ENCODE assay signal across 14 cellular contexts in genomic region chr7:66183700-66184099, GRCh38. TPM values are rescaled to one million over a fixed set of nuclear protein-coding genes. Genes with fewer than 3 reads are reported as not detected.
DNase-seq lines count a peak whose midpoint lies in the region; ATAC-seq, FAIRE-seq and TF ChIP-seq lines count a peak whose summit lies in the region.
"Had no signal": no experiment of that assay in that cellular context is flagged by ENCODE, and none has a peak within 500 bp of the region (broad histone marks: within the 10 kb centered on the region; RNA-seq: fewer than 3 reads in every experiment).

No MANE protein-coding gene starts in this region.

- no peak overlapping the region for H2AFZ ChIP-seq in MM.1S (ENCODE audit: low read length)

- 93 to 100% methylated on average over 1 to 2 of the region's 2 CpGs for WGBS in mesodermal cell (ENCODE audit: insufficient coverage in 2 of 2), 2 experiments

- no peaks in the 10 kb centered on the region for H3F3A ChIP-seq in MM.1S (ENCODE audit: insufficient read depth, low read length)

- H3K9me2 ChIP-seq in MM.1S (replicated peaks; ENCODE audit: insufficient read depth, low read length): no peaks in the 10 kb centered on the region

- peaks cover 0 to 2% (median 0%) of the 10 kb centered on the region in 7 donors for H3K4me1 Mint-ChIP-seq in naive thymus-derived CD4-positive, alpha-beta T cell

- H3K9me3 ChIP-seq in MG63: no peaks in the 10 kb centered on the region
- no peaks in the 10 kb centered on the region for H3K9me3 ChIP-seq in mesodermal cell (ENCODE audit: control insufficient read depth, low read length)
- H3K9me3 ChIP-seq in MM.1S (replicated peaks; ENCODE audit: insufficient read depth, low read length): no peaks in the 10 kb centered on the region
- no peaks in the 10 kb centered on the region for H3K9me3 ChIP-seq in naive thymus-derived CD4-positive, alpha-beta T cell (ENCODE audit: control insufficient read depth in 2 of 3, low read length in 3 of 3)
- H3K9me3 ChIP-seq: gastrocnemius medialis, neutrophil had no signal

- H3K4me3 ChIP-seq in AG10803 (ENCODE audit: low read length) (no peak overlapping the region), MG63 (no peak overlapping the region), mesodermal cell (ENCODE audit: extremely low read depth, insufficient read depth, low read length, poor library complexity, severe bottlenecking) (no peak overlapping the region), MM.1S (ENCODE audit: low read length) (no peak overlapping the region)
- H3K4me3 ChIP-seq in naive thymus-derived CD4-positive, alpha-beta T cell (ENCODE audit: low read length): no peak overlapping the region
- H3K4me3 ChIP-seq: BLaER1, gastrocnemius medialis had no signal

- DNase-seq in AG10803 (ENCODE audit: low read depth) (peak; percentile 87), MG63 (peak; percentile 40), epithelial cell of prostate (ENCODE audit: low read depth, low spot score) (peak; percentile 40), D721Med (ENCODE audit: insufficient read length, low spot score) (no peak), MM.1S (no peak)
- DNase-seq in naive thymus-derived CD4-positive, alpha-beta T cell: no peak
- no peak for DNase-seq in activated CD4-positive, CD25-positive, alpha-beta regulatory T cell (lab: John Stamatoyannopoulos, UW)
- DNase-seq: activated naive CD4-positive, alpha-beta T cell treated with anti-CD3 and anti-CD28 coated beads for 36 hours; gastrocnemius medialis; left cardiac atrium had no signal

- no peak overlapping the region for H3K9ac ChIP-seq in MM.1S (ENCODE audit: low read length)
- H3K9ac ChIP-seq: BLaER1 had no signal

- H3K27me3 Mint-ChIP-seq in naive thymus-derived CD4-positive, alpha-beta T cell: peaks cover 0 to 4% (median 0%) of the 10 kb centered on the region in 5 donors

- peaks cover 0 to 8% (median 3%) of the 10 kb centered on the region in 11 donors for H3K9me3 Mint-ChIP-seq in naive thymus-derived CD4-positive, alpha-beta T cell

- FAIRE-seq in D721Med (lab: Jason Lieb, UNC): no peak
- FAIRE-seq: colon had no signal

- H3K27me3 ChIP-seq in MG63: no peaks in the 10 kb centered on the region
- H3K27me3 ChIP-seq in MM.1S (replicated peaks; ENCODE audit: insufficient read depth, low read length): no peaks in the 10 kb centered on the region
- no peaks in the 10 kb centered on the region for H3K27me3 ChIP-seq in naive thymus-derived CD4-positive, alpha-beta T cell (ENCODE audit: control insufficient read depth in 2 of 2, insufficient read depth in 2 of 2, low read length in 2 of 2)
- H3K27me3 ChIP-seq: BLaER1, gastrocnemius medialis, neutrophil had no signal

- H4K20me1 ChIP-seq in MM.1S (ENCODE audit: insufficient read depth, low read length): no peaks in the 10 kb centered on the region
- H4K20me1 ChIP-seq: BLaER1 had no signal

- TF ChIP-seq CTCF in AG10803 (conservative IDR thresholded peaks at IDR 0.05; ENCODE audit: low read length) (no peak), D721Med (IDR thresholded peaks at IDR 0.05; ENCODE audit: insufficient read depth, missing control alignments) (no peak), MM.1S (IDR thresholded peaks at IDR 0.05; ENCODE audit: low read length) (no peak)

- H3K27ac Mint-ChIP-seq in naive thymus-derived CD4-positive, alpha-beta T cell: no peak overlapping the region
- H3K27ac Mint-ChIP-seq: activated naive CD4-positive, alpha-beta T cell treated with anti-CD3 and anti-CD28 coated beads for 36 hours had no signal

- no peak for ATAC-seq in naive thymus-derived CD4-positive, alpha-beta T cell
- ATAC-seq: gastrocnemius medialis had no signal

- intact Hi-C loops in naive thymus-derived CD4-positive, alpha-beta T cell (cut with micrococcal nuclease): no loop called here

- CTCF ChIA-PET in naive thymus-derived CD4-positive, alpha-beta T cell (lab: Charles Lee): no interaction called here

- no peak overlapping the region for H3K4me2 ChIP-seq in MM.1S (ENCODE audit: low read depth, low read length)

- H3K4me1 ChIP-seq in mesodermal cell (ENCODE audit: control insufficient read depth, insufficient read depth, low read length, poor library complexity, severe bottlenecking): no peaks in the 10 kb centered on the region
- no peaks in the 10 kb centered on the region for H3K4me1 ChIP-seq in MM.1S (ENCODE audit: low read length)
- no peaks in the 10 kb centered on the region for H3K4me1 ChIP-seq in naive thymus-derived CD4-positive, alpha-beta T cell (ENCODE audit: control insufficient read depth in 2 of 2, insufficient read depth in 2 of 2, low read length in 2 of 2)
- H3K4me1 ChIP-seq: gastrocnemius medialis had no signal

- H3K36me3 Mint-ChIP-seq in naive thymus-derived CD4-positive, alpha-beta T cell: peaks cover 0 to 7% (median 3%) of the 10 kb centered on the region in 5 donors

- H3K4me3 Mint-ChIP-seq in naive thymus-derived CD4-positive, alpha-beta T cell: no peak overlapping the region
- H3K4me3 Mint-ChIP-seq: activated naive CD4-positive, alpha-beta T cell treated with anti-CD3 and anti-CD28 coated beads for 36 hours had no signal

- no peaks in the 10 kb centered on the region for H3K36me3 ChIP-seq in MG63
- H3K36me3 ChIP-seq in mesodermal cell (ENCODE audit: control insufficient read depth, insufficient read depth, low read length): no peaks in the 10 kb centered on the region
- H3K36me3 ChIP-seq in MM.1S (replicated peaks; ENCODE audit: insufficient read depth, low read length): no peaks in the 10 kb centered on the region
- H3K36me3 ChIP-seq in naive thymus-derived CD4-positive, alpha-beta T cell (ENCODE audit: control insufficient read depth in 2 of 3, insufficient read depth in 3 of 3, low read length in 3 of 3): no peaks in the 10 kb centered on the region
- H3K36me3 ChIP-seq: BLaER1, gastrocnemius medialis, neutrophil had no signal

- POLR2A ChIA-PET in naive thymus-derived CD4-positive, alpha-beta T cell (lab: Charles Lee): no interaction called here

- H3K27ac ChIP-seq in epithelial cell of prostate (peak overlapping the region; percentile 27), mesodermal cell (ENCODE audit: low read depth, low read length, severe bottlenecking) (peak overlapping the region; percentile 72), MM.1S (ENCODE audit: low read length) (no peak overlapping the region)
- no peak overlapping the region for H3K27ac ChIP-seq in naive thymus-derived CD4-positive, alpha-beta T cell (ENCODE audit: low read depth, low read length)
- H3K27ac ChIP-seq: BLaER1, gastrocnemius medialis had no signal

- no peaks in the 10 kb centered on the region for H3K79me2 ChIP-seq in MM.1S (ENCODE audit: low read length)

RNA-seq across cellular contexts. Expression of gene TPST1, which starts 21.4 kb away (rescaled TPM):
- 26.0 and 30.1 TPM in 2 replicates for total RNA-seq in MG63 (2014; rRNA removed; shearing (Covaris generic); ENCODE audit: low replicate concordance)
- polyA plus RNA-seq in mesodermal cell (2013, experiment 1 of 2): 40.4 TPM
- 40.2 TPM for polyA plus RNA-seq in mesodermal cell (2013, experiment 2 of 2)
- total RNA-seq in naive thymus-derived CD4-positive, alpha-beta T cell: 1 to 10 TPM in 4 of 5 experiments, under 1 TPM in 1; 0.70 to 5.0 (median 2.7) TPM
- polyA plus RNA-seq in naive thymus-derived CD4-positive, alpha-beta T cell: 1 to 10 TPM; 2.2 to 5.5 TPM

Comparison
In these comparisons a context has a peak if more than half of its experiments do, and no peak if none do; other contexts are left out.
1. DNase-seq: peak in AG10803 (single experiment), MG63 (single experiment) and epithelial cell of prostate (single experiment); none in D721Med (single experiment), MM.1S (single experiment), naive thymus-derived CD4-positive, alpha-beta T cell (0 of 9) and activated CD4-positive, CD25-positive, alpha-beta regulatory T cell (0 of 4).
2. H3K27ac ChIP-seq: peak in epithelial cell of prostate (single experiment) and mesodermal cell (single experiment); none in MM.1S (single experiment) and naive thymus-derived CD4-positive, alpha-beta T cell (single experiment).